In the genomic region with DNA sequence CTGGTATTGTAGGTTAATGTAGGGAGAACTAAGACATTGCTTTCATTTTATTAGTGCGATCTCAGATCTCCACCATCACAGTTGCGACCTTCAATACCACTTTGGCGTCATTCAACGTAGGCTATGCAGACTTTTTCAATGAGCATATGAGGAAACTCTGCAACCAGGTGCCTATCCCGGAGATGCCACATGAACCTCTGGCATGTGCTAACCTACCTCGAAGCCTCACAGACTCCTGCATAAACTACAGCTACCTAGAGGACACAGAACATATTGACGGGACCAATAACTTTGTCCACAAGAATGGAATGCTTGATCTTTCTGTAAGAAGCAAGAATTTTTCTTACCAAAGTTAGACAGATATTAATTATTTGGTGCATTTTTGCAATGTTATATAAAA, we compare ENCODE assay signal across 2 cellular contexts.
TF ChIP-seq lines count a peak whose summit lies in the region.

No MANE protein-coding gene starts in this region.

TF ChIP-seq in GM23338, 12 proteins besides CTCF, POLR2A, EP300 and RAD21 (continues in another document):
- TF ChIP-seq EZH2 (IDR thresholded peaks at IDR 0.05; ENCODE audit: low read depth, unreplicated experiment) (no peak), EZH2phosphoT487 (IDR thresholded peaks at IDR 0.05; ENCODE audit: unreplicated experiment) (no peak), ZNF114 (CRISPR knock-in tag; IDR thresholded peaks at IDR 0.05) (no peak), POLR2AphosphoS5 (IDR thresholded peaks at IDR 0.05; ENCODE audit: low read depth) (no peak), JUNB (IDR thresholded peaks at IDR 0.05; ENCODE audit: unreplicated experiment) (no peak), STAT1 (IDR thresholded peaks at IDR 0.05; ENCODE audit: unreplicated experiment) (no peak), CREB1 (CRISPR knock-in tag; IDR thresholded peaks at IDR 0.05; ENCODE audit: low read depth) (no peak)
- TF ChIP-seq, protein P1, sequence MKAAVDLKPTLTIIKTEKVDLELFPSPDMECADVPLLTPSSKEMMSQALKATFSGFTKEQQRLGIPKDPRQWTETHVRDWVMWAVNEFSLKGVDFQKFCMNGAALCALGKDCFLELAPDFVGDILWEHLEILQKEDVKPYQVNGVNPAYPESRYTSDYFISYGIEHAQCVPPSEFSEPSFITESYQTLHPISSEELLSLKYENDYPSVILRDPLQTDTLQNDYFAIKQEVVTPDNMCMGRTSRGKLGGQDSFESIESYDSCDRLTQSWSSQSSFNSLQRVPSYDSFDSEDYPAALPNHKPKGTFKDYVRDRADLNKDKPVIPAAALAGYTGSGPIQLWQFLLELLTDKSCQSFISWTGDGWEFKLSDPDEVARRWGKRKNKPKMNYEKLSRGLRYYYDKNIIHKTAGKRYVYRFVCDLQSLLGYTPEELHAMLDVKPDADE (IDR thresholded peaks at IDR 0.05) = no peak
- TF ChIP-seq, protein P2, sequence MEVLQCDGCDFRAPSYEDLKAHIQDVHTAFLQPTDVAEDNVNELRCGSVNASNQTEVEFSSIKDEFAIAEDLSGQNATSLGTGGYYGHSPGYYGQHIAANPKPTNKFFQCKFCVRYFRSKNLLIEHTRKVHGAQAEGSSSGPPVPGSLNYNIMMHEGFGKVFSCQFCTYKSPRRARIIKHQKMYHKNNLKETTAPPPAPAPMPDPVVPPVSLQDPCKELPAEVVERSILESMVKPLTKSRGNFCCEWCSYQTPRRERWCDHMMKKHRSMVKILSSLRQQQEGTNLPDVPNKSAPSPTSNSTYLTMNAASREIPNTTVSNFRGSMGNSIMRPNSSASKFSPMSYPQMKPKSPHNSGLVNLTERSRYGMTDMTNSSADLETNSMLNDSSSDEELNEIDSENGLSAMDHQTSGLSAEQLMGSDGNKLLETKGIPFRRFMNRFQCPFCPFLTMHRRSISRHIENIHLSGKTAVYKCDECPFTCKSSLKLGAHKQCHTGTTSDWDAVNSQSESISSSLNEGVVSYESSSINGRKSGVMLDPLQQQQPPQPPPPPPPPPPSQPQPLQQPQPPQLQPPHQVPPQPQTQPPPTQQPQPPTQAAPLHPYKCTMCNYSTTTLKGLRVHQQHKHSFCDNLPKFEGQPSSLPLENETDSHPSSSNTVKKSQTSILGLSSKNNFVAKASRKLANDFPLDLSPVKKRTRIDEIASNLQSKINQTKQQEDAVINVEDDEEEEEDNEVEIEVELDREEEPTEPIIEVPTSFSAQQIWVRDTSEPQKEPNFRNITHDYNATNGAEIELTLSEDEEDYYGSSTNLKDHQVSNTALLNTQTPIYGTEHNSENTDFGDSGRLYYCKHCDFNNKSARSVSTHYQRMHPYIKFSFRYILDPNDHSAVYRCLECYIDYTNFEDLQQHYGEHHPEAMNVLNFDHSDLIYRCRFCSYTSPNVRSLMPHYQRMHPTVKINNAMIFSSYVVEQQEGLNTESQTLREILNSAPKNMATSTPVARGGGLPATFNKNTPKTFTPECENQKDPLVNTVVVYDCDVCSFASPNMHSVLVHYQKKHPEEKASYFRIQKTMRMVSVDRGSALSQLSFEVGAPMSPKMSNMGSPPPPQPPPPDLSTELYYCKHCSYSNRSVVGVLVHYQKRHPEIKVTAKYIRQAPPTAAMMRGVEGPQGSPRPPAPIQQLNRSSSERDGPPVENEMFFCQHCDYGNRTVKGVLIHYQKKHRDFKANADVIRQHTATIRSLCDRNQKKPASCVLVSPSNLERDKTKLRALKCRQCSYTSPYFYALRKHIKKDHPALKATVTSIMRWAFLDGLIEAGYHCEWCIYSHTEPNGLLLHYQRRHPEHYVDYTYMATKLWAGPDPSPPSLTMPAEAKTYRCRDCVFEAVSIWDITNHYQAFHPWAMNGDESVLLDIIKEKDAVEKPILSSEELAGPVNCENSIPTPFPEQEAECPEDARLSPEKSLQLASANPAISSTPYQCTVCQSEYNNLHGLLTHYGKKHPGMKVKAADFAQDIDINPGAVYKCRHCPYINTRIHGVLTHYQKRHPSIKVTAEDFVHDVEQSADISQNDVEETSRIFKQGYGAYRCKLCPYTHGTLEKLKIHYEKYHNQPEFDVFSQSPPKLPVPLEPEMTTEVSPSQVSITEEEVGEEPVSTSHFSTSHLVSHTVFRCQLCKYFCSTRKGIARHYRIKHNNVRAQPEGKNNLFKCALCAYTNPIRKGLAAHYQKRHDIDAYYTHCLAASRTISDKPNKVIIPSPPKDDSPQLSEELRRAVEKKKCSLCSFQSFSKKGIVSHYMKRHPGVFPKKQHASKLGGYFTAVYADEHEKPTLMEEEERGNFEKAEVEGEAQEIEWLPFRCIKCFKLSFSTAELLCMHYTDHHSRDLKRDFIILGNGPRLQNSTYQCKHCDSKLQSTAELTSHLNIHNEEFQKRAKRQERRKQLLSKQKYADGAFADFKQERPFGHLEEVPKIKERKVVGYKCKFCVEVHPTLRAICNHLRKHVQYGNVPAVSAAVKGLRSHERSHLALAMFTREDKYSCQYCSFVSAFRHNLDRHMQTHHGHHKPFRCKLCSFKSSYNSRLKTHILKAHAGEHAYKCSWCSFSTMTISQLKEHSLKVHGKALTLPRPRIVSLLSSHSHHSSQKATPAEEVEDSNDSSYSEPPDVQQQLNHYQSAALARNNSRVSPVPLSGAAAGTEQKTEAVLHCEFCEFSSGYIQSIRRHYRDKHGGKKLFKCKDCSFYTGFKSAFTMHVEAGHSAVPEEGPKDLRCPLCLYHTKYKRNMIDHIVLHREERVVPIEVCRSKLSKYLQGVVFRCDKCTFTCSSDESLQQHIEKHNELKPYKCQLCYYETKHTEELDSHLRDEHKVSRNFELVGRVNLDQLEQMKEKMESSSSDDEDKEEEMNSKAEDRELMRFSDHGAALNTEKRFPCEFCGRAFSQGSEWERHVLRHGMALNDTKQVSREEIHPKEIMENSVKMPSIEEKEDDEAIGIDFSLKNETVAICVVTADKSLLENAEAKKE (CRISPR knock-in tag; IDR thresholded peaks at IDR 0.05) = no peak
- TF ChIP-seq, protein P3, sequence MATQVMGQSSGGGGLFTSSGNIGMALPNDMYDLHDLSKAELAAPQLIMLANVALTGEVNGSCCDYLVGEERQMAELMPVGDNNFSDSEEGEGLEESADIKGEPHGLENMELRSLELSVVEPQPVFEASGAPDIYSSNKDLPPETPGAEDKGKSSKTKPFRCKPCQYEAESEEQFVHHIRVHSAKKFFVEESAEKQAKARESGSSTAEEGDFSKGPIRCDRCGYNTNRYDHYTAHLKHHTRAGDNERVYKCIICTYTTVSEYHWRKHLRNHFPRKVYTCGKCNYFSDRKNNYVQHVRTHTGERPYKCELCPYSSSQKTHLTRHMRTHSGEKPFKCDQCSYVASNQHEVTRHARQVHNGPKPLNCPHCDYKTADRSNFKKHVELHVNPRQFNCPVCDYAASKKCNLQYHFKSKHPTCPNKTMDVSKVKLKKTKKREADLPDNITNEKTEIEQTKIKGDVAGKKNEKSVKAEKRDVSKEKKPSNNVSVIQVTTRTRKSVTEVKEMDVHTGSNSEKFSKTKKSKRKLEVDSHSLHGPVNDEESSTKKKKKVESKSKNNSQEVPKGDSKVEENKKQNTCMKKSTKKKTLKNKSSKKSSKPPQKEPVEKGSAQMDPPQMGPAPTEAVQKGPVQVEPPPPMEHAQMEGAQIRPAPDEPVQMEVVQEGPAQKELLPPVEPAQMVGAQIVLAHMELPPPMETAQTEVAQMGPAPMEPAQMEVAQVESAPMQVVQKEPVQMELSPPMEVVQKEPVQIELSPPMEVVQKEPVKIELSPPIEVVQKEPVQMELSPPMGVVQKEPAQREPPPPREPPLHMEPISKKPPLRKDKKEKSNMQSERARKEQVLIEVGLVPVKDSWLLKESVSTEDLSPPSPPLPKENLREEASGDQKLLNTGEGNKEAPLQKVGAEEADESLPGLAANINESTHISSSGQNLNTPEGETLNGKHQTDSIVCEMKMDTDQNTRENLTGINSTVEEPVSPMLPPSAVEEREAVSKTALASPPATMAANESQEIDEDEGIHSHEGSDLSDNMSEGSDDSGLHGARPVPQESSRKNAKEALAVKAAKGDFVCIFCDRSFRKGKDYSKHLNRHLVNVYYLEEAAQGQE (IDR thresholded peaks at IDR 0.05; ENCODE audit: unreplicated experiment) = no peak

TF ChIP-seq in H1, 55 proteins besides CTCF, POLR2A, EP300 and RAD21:
- TF ChIP-seq EZH2 (IDR thresholded peaks at IDR 0.05; ENCODE audit: low read depth, low read length, severe bottlenecking) = no peak
- TF ChIP-seq, protein P4, sequence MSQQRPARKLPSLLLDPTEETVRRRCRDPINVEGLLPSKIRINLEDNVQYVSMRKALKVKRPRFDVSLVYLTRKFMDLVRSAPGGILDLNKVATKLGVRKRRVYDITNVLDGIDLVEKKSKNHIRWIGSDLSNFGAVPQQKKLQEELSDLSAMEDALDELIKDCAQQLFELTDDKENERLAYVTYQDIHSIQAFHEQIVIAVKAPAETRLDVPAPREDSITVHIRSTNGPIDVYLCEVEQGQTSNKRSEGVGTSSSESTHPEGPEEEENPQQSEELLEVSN (IDR thresholded peaks at IDR 0.05) = peak; percentile 82
- no peak for TF ChIP-seq CBX5 (IDR thresholded peaks at IDR 0.05; ENCODE audit: low read depth, low read length)
- TF ChIP-seq, protein P5, sequence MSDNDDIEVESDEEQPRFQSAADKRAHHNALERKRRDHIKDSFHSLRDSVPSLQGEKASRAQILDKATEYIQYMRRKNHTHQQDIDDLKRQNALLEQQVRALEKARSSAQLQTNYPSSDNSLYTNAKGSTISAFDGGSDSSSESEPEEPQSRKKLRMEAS (IDR thresholded peaks at IDR 0.05) = peak; percentile 85
TF ChIP-seq in H1: peak in this region for 2.
